In the genomic region with DNA sequence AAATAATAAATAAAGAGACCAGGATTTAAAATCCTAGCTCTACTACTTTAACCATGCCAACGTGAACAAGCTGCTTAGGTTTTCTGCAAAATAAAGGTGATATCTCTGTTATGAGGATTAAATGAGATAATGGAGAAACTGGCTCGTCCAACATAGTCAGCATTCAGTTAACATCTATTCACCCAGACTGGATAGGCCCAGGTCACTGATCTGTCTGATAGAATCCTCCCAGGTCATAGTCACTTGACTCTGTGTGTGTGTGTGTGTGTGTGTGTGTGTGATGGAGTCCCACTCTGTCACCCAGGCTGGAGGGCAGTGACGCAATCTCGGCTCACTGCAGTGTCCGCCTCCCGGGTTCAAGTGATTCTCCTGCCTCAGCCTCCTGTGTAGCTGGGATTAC, we compare ENCODE assay signal across 1 cellular context.
TF ChIP-seq lines count a peak whose summit lies in the region.

No MANE protein-coding gene starts in this region.

TF ChIP-seq in GM12878, 131 proteins besides CTCF, POLR2A, EP300 and RAD21:
- TF ChIP-seq IKZF2 (IDR thresholded peaks at IDR 0.05) = no peak
- TF ChIP-seq SREBF1 (IDR thresholded peaks at IDR 0.05; ENCODE audit: low read length) = no peak
- peak; percentile 77; the same call in 1 of the 2 replicates for TF ChIP-seq POLR2AphosphoS5 (IDR thresholded peaks at IDR 0.05; ENCODE audit: low read length)
